Comparison of ENCODE assay signal across 22 cellular contexts in genomic region chrX:30493348-30493747, GRCh38.
"Had no signal": no experiment of that assay in that cellular context is flagged by ENCODE, and none has a peak within 500 bp of the region (broad histone marks: within the 10 kb centered on the region; RNA-seq: fewer than 3 reads in every experiment).

No MANE protein-coding gene starts in this region.

- H3K4me3 ChIP-seq: ascending aorta, MG63 had no signal

- H3K36me3 ChIP-seq: ascending aorta, MG63 had no signal

- H3K27ac Mint-ChIP-seq: activated B cell treated with CpG ODN at 0.5 μM for 24 hours; activated CD4-positive, alpha-beta memory T cell treated with anti-CD3 and anti-CD28 coated beads for 36 hours; activated CD4-positive, alpha-beta T cell treated with anti-CD3 and anti-CD28 coated beads, Interleukin-2, amount 10 ng/mL, durations not matched to agents 7 days and 5 days; activated naive CD4-positive, alpha-beta T cell treated with anti-CD3 and anti-CD28 coated beads, Interleukin-2, amount 50 U/mL, for 72 hours; activated naive CD8-positive, alpha-beta T cell treated with anti-CD3 and anti-CD28 coated beads, Interleukin-2, amount 50 U/mL, for 24 hours; brain; T-helper 1 cell treated with Interleukin-12 subunit alpha and Interleukin-12 subunit beta and Interleukin-4 antibody, amounts not matched to agents 30 μg/mL and 1 μg/mL, for 36 hours had no signal

- H3K9me3 Mint-ChIP-seq: activated B cell treated with CpG ODN at 0.5 μM for 24 hours; activated CD4-positive, alpha-beta memory T cell treated with anti-CD3 and anti-CD28 coated beads for 36 hours; activated CD4-positive, alpha-beta T cell treated with anti-CD3 and anti-CD28 coated beads, Interleukin-2, amount 10 ng/mL, durations not matched to agents 7 days and 5 days; activated naive CD4-positive, alpha-beta T cell treated with anti-CD3 and anti-CD28 coated beads, Interleukin-2, amount 50 U/mL, for 72 hours; activated naive CD8-positive, alpha-beta T cell treated with anti-CD3 and anti-CD28 coated beads, Interleukin-2, amount 50 U/mL, for 24 hours; activated T-cell treated with anti-CD3 and anti-CD28 coated beads, Interleukin-2, amount 50 U/mL, for 4 hours; brain; T-helper 1 cell treated with Interleukin-12 subunit alpha and Interleukin-12 subunit beta and Interleukin-4 antibody, amounts not matched to agents 30 μg/mL and 1 μg/mL, for 36 hours had no signal

- H3K4me1 ChIP-seq: ascending aorta had no signal

- DNase-seq: activated B cell treated with CpG ODN at 0.5 μM for 24 hours; activated CD4-positive, alpha-beta memory T cell treated with anti-CD3 and anti-CD28 coated beads for 36 hours; activated CD4-positive, alpha-beta T cell treated with anti-CD3 and anti-CD28 coated beads, Interleukin-2, amount 10 ng/mL, durations not matched to agents 7 days and 5 days; activated CD8-positive, alpha-beta memory T cell treated with anti-CD3 and anti-CD28 coated beads for 24 hours; activated effector memory CD4-positive, alpha-beta T cell treated with anti-CD3 and anti-CD28 coated beads, Interleukin-2, amount 50 U/mL, for 16 hours; activated naive CD4-positive, alpha-beta T cell treated with Interleukin-2 at 50 U/mL for 16 hours; activated naive CD8-positive, alpha-beta T cell treated with anti-CD3 and anti-CD28 coated beads, Interleukin-2, amount 50 U/mL, for 24 hours; activated T-cell treated with anti-CD3 and anti-CD28 coated beads, Interleukin-2, amount 50 U/mL, for 4 hours; amniotic stem cell; MG63; MV-4-11; NCI-H1105; NCI-H1436; NCI-H187; NCI-H2081; NCI-H510A treated with DMSO at 0.1 percent for 48 hours; NCI-H69; SHP77 treated with DMSO at 0.1 percent for 48 hours had no signal

- H3K4me3 Mint-ChIP-seq: activated B cell treated with CpG ODN at 0.5 μM for 24 hours; activated CD4-positive, alpha-beta memory T cell treated with anti-CD3 and anti-CD28 coated beads for 36 hours; activated CD4-positive, alpha-beta T cell treated with anti-CD3 and anti-CD28 coated beads, Interleukin-2, amount 10 ng/mL, durations not matched to agents 7 days and 5 days; activated naive CD8-positive, alpha-beta T cell treated with anti-CD3 and anti-CD28 coated beads, Interleukin-2, amount 50 U/mL, for 24 hours; activated T-cell treated with anti-CD3 and anti-CD28 coated beads, Interleukin-2, amount 50 U/mL, for 4 hours; brain; T-helper 1 cell treated with Interleukin-12 subunit alpha and Interleukin-12 subunit beta and Interleukin-4 antibody, amounts not matched to agents 30 μg/mL and 1 μg/mL, for 36 hours had no signal

- H3K27ac ChIP-seq: ascending aorta had no signal

- H3K27me3 ChIP-seq: ascending aorta, MG63 had no signal

- H3K9me3 ChIP-seq: ascending aorta, MG63 had no signal

- H3K4me1 Mint-ChIP-seq: activated B cell treated with CpG ODN at 0.5 μM for 24 hours; activated CD4-positive, alpha-beta T cell treated with anti-CD3 and anti-CD28 coated beads, Interleukin-2, amount 10 ng/mL, durations not matched to agents 7 days and 5 days; activated naive CD8-positive, alpha-beta T cell treated with anti-CD3 and anti-CD28 coated beads, Interleukin-2, amount 50 U/mL, for 24 hours; brain had no signal

- H3K27me3 Mint-ChIP-seq: activated B cell treated with CpG ODN at 0.5 μM for 24 hours; activated CD4-positive, alpha-beta memory T cell treated with anti-CD3 and anti-CD28 coated beads for 36 hours; activated naive CD8-positive, alpha-beta T cell treated with anti-CD3 and anti-CD28 coated beads, Interleukin-2, amount 50 U/mL, for 24 hours had no signal

- H3K36me3 Mint-ChIP-seq: activated CD4-positive, alpha-beta memory T cell treated with anti-CD3 and anti-CD28 coated beads for 36 hours; activated naive CD4-positive, alpha-beta T cell treated with anti-CD3 and anti-CD28 coated beads, Interleukin-2, amount 50 U/mL, for 72 hours; brain had no signal

- ATAC-seq: activated naive CD4-positive, alpha-beta T cell treated with anti-CD3 and anti-CD28 coated beads, Interleukin-2, amount 50 U/mL, for 72 hours; activated naive CD8-positive, alpha-beta T cell treated with anti-CD3 and anti-CD28 coated beads, Interleukin-2, amount 50 U/mL, for 24 hours; activated T-cell treated with anti-CD3 and anti-CD28 coated beads, Interleukin-2, amount 50 U/mL, for 4 hours had no signal
